1 cellular context compared by ENCODE assay signal in the genomic region with DNA sequence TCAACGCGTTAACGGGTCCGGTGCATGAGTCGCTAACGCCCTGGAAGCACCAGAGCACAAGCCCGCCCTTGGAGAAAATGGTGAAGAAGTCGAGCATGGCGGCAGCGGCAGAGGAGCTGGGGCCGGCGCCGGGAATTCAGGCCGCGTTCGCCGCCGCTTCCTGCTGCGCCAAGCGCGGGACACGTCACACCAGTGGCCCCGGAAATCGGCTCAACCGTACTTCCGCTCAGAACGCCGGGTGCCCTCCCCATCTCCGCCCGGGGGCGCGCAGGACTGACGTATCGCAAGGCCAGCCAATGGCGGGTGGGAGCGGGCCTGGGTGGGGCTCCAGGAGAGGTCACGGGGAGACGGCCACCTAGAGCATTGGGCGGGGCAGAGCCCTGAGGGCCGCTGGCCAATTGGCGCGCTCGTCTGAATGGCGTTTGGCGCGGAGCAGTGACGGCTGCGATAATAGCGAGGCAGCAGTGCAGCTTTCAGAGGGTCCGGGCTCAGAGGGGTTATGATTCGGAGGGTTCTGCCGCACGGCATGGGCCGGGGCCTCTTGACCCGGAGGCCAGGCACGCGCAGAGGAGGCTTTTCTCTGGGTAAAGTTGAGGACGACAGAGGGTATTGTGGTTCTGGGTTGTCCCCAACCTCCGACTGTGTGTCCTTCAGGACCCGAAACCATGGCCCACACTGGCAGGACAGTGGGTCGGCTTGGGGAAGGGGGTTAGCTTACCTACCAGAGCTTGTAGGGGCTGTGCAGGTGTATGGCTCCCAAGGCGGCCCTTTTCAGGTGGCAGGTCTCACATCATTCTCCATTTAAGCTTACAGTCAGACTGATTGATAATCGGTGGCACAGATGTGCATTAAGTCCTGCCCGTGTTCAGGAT.
A peak's percentile ranks its signal among the peaks of the same experiment; 100 is the strongest.
TF ChIP-seq lines count a peak whose summit lies in the region.

A gene (plus strand): TSS at position 447 of the 872 bp plus-strand sequence. CDS start 53 bp downstream, at position 500.
A gene with protein sequence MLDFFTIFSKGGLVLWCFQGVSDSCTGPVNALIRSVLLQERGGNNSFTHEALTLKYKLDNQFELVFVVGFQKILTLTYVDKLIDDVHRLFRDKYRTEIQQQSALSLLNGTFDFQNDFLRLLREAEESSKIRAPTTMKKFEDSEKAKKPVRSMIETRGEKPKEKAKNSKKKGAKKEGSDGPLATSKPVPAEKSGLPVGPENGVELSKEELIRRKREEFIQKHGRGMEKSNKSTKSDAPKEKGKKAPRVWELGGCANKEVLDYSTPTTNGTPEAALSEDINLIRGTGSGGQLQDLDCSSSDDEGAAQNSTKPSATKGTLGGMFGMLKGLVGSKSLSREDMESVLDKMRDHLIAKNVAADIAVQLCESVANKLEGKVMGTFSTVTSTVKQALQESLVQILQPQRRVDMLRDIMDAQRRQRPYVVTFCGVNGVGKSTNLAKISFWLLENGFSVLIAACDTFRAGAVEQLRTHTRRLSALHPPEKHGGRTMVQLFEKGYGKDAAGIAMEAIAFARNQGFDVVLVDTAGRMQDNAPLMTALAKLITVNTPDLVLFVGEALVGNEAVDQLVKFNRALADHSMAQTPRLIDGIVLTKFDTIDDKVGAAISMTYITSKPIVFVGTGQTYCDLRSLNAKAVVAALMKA (minus strand): TSS at position 188 of the 872 bp plus-strand sequence. CDS start 91 bp downstream, at position 97.

TF ChIP-seq in HepG2, 621 proteins besides CTCF, POLR2A, EP300 and RAD21 (continued from another document and continues in another):
- TF ChIP-seq, protein P1, sequence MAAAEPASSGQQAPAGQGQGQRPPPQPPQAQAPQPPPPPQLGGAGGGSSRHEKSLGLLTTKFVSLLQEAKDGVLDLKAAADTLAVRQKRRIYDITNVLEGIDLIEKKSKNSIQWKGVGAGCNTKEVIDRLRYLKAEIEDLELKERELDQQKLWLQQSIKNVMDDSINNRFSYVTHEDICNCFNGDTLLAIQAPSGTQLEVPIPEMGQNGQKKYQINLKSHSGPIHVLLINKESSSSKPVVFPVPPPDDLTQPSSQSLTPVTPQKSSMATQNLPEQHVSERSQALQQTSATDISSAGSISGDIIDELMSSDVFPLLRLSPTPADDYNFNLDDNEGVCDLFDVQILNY (CRISPR knock-in tag; conservative IDR thresholded peaks at IDR 0.05), result no peak; the same call in 1 of the 2 replicates
- TF ChIP-seq, protein P2, sequence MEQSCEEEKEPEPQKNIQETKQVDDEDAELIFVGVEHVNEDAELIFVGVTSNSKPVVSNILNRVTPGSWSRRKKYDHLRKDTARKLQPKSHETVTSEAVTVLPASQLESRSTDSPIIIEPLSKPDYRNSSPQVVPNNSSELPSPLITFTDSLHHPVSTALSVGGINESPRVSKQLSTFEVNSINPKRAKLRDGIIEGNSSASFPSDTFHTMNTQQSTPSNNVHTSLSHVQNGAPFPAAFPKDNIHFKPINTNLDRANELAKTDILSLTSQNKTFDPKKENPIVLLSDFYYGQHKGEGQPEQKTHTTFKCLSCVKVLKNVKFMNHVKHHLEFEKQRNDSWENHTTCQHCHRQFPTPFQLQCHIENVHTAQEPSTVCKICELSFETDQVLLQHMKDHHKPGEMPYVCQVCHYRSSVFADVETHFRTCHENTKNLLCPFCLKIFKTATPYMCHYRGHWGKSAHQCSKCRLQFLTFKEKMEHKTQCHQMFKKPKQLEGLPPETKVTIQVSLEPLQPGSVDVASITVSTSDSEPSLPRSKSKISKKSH (CRISPR knock-in tag; IDR thresholded peaks at IDR 0.05; ENCODE audit: borderline replicate concordance), result no peak
- TF ChIP-seq, protein P3, sequence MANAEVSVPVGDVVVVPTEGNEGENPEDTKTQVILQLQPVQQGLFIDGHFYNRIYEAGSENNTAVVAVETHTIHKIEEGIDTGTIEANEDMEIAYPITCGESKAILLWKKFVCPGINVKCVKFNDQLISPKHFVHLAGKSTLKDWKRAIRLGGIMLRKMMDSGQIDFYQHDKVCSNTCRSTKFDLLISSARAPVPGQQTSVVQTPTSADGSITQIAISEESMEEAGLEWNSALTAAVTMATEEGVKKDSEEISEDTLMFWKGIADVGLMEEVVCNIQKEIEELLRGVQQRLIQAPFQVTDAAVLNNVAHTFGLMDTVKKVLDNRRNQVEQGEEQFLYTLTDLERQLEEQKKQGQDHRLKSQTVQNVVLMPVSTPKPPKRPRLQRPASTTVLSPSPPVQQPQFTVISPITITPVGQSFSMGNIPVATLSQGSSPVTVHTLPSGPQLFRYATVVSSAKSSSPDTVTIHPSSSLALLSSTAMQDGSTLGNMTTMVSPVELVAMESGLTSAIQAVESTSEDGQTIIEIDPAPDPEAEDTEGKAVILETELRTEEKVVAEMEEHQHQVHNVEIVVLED (CRISPR knock-in tag; IDR thresholded peaks at IDR 0.05; ENCODE audit: borderline replicate concordance), result peak; percentile 93
- TF ChIP-seq, protein P4, sequence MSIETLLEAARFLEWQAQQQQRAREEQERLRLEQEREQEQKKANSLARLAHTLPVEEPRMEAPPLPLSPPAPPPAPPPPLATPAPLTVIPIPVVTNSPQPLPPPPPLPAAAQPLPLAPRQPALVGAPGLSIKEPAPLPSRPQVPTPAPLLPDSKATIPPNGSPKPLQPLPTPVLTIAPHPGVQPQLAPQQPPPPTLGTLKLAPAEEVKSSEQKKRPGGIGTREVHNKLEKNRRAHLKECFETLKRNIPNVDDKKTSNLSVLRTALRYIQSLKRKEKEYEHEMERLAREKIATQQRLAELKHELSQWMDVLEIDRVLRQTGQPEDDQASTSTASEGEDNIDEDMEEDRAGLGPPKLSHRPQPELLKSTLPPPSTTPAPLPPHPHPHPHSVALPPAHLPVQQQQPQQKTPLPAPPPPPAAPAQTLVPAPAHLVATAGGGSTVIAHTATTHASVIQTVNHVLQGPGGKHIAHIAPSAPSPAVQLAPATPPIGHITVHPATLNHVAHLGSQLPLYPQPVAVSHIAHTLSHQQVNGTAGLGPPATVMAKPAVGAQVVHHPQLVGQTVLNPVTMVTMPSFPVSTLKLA (IDR thresholded peaks at IDR 0.05), result 0 out of 2 replicates have a peak, but pooled peaks have one; percentile 44
- no peak for TF ChIP-seq ZNF550 (CRISPR knock-in tag; IDR thresholded peaks at IDR 0.05; ENCODE audit: borderline replicate concordance)
- TF ChIP-seq, protein P5, sequence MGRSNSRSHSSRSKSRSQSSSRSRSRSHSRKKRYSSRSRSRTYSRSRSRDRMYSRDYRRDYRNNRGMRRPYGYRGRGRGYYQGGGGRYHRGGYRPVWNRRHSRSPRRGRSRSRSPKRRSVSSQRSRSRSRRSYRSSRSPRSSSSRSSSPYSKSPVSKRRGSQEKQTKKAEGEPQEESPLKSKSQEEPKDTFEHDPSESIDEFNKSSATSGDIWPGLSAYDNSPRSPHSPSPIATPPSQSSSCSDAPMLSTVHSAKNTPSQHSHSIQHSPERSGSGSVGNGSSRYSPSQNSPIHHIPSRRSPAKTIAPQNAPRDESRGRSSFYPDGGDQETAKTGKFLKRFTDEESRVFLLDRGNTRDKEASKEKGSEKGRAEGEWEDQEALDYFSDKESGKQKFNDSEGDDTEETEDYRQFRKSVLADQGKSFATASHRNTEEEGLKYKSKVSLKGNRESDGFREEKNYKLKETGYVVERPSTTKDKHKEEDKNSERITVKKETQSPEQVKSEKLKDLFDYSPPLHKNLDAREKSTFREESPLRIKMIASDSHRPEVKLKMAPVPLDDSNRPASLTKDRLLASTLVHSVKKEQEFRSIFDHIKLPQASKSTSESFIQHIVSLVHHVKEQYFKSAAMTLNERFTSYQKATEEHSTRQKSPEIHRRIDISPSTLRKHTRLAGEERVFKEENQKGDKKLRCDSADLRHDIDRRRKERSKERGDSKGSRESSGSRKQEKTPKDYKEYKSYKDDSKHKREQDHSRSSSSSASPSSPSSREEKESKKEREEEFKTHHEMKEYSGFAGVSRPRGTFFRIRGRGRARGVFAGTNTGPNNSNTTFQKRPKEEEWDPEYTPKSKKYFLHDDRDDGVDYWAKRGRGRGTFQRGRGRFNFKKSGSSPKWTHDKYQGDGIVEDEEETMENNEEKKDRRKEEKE (IDR thresholded peaks at IDR 0.05), result no peak
- peak; percentile 71; the same call in 1 of the 2 replicates for TF ChIP-seq ZBTB3 (CRISPR knock-in tag; IDR thresholded peaks at IDR 0.05; ENCODE audit: borderline replicate concordance, low read depth)
- TF ChIP-seq ZNF296 (CRISPR knock-in tag; conservative IDR thresholded peaks at IDR 0.05), result no peak
- no peak for TF ChIP-seq SNAI1 (CRISPR knock-in tag; IDR thresholded peaks at IDR 0.05; ENCODE audit: borderline replicate concordance)
- no peak for TF ChIP-seq IKZF1 (IDR thresholded peaks at IDR 0.05)
- no peak for TF ChIP-seq MLLT10 (CRISPR knock-in tag; IDR thresholded peaks at IDR 0.05)
- TF ChIP-seq CBX5 (CRISPR knock-in tag; IDR thresholded peaks at IDR 0.05; ENCODE audit: borderline replicate concordance), result no peak; the same call in 1 of the 2 replicates
- no peak for TF ChIP-seq GTF3A (CRISPR knock-in tag; conservative IDR thresholded peaks at IDR 0.05)
- TF ChIP-seq KDM6A (CRISPR knock-in tag; IDR thresholded peaks at IDR 0.05; ENCODE audit: low read depth), result no peak
- TF ChIP-seq KAT7 (CRISPR knock-in tag; IDR thresholded peaks at IDR 0.05; ENCODE audit: borderline replicate concordance), result peak; percentile 74
- TF ChIP-seq PAF1 (CRISPR knock-in tag; IDR thresholded peaks at IDR 0.05), result no peak
- TF ChIP-seq, protein P6, sequence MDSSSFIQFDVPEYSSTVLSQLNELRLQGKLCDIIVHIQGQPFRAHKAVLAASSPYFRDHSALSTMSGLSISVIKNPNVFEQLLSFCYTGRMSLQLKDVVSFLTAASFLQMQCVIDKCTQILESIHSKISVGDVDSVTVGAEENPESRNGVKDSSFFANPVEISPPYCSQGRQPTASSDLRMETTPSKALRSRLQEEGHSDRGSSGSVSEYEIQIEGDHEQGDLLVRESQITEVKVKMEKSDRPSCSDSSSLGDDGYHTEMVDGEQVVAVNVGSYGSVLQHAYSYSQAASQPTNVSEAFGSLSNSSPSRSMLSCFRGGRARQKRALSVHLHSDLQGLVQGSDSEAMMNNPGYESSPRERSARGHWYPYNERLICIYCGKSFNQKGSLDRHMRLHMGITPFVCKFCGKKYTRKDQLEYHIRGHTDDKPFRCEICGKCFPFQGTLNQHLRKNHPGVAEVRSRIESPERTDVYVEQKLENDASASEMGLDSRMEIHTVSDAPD (CRISPR knock-in tag; IDR thresholded peaks at IDR 0.05), result no peak
- TF ChIP-seq CHD2 (IDR thresholded peaks at IDR 0.05; ENCODE audit: low read depth, low read length), result no peak
- peak; percentile 56; the same call in 1 of the 2 replicates for TF ChIP-seq ZNF274 (CRISPR knock-in tag; IDR thresholded peaks at IDR 0.05)
- peak; percentile 59; the same call in 1 of the 2 replicates for TF ChIP-seq ZSCAN29 (CRISPR knock-in tag; conservative IDR thresholded peaks at IDR 0.05)
- peak; percentile 88 for TF ChIP-seq MXD4 (CRISPR knock-in tag; IDR thresholded peaks at IDR 0.05)
- TF ChIP-seq, protein P7, sequence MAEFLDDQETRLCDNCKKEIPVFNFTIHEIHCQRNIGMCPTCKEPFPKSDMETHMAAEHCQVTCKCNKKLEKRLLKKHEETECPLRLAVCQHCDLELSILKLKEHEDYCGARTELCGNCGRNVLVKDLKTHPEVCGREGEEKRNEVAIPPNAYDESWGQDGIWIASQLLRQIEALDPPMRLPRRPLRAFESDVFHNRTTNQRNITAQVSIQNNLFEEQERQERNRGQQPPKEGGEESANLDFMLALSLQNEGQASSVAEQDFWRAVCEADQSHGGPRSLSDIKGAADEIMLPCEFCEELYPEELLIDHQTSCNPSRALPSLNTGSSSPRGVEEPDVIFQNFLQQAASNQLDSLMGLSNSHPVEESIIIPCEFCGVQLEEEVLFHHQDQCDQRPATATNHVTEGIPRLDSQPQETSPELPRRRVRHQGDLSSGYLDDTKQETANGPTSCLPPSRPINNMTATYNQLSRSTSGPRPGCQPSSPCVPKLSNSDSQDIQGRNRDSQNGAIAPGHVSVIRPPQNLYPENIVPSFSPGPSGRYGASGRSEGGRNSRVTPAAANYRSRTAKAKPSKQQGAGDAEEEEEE (CRISPR knock-in tag; IDR thresholded peaks at IDR 0.05; ENCODE audit: borderline replicate concordance), result no peak
- TF ChIP-seq ZNF383 (CRISPR knock-in tag; IDR thresholded peaks at IDR 0.05; ENCODE audit: borderline replicate concordance), result peak; percentile 49; the same call in 1 of the 2 replicates
- peak; percentile 74; the same call in 1 of the 2 replicates for TF ChIP-seq ELF4 (CRISPR knock-in tag; IDR thresholded peaks at IDR 0.05; ENCODE audit: borderline replicate concordance)
- TF ChIP-seq TCF7L2 (IDR thresholded peaks at IDR 0.05; ENCODE audit: low read depth, low read length), result no peak
- TF ChIP-seq, protein P8, sequence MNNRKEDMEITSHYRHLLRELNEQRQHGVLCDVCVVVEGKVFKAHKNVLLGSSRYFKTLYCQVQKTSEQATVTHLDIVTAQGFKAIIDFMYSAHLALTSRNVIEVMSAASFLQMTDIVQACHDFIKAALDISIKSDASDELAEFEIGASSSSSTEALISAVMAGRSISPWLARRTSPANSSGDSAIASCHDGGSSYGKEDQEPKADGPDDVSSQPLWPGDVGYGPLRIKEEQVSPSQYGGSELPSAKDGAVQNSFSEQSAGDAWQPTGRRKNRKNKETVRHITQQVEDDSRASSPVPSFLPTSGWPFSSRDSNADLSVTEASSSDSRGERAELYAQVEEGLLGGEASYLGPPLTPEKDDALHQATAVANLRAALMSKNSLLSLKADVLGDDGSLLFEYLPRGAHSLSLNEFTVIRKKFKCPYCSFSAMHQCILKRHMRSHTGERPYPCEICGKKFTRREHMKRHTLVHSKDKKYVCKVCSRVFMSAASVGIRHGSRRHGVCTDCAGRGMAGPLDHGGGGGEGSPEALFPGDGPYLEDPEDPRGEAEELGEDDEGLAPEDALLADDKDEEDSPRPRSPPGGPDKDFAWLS (CRISPR knock-in tag; IDR thresholded peaks at IDR 0.05; ENCODE audit: borderline replicate concordance), result peak; percentile 73; the same call in 1 of the 2 replicates
- TF ChIP-seq, protein P9, sequence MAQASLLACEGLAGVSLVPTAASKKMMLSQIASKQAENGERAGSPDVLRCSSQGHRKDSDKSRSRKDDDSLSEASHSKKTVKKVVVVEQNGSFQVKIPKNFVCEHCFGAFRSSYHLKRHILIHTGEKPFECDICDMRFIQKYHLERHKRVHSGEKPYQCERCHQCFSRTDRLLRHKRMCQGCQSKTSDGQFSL (CRISPR knock-in tag; IDR thresholded peaks at IDR 0.05), result peak; percentile 88
- no peak for TF ChIP-seq FOXA1 (IDR thresholded peaks at IDR 0.05)
- TF ChIP-seq FOXA1 (CRISPR knock-in tag; IDR thresholded peaks at IDR 0.05), result no peak
- TF ChIP-seq HOXA9 (CRISPR knock-in tag; IDR thresholded peaks at IDR 0.05; ENCODE audit: borderline replicate concordance), result no peak
- TF ChIP-seq ZNF549 (CRISPR knock-in tag; IDR thresholded peaks at IDR 0.05), result no peak
- TF ChIP-seq, protein P10, sequence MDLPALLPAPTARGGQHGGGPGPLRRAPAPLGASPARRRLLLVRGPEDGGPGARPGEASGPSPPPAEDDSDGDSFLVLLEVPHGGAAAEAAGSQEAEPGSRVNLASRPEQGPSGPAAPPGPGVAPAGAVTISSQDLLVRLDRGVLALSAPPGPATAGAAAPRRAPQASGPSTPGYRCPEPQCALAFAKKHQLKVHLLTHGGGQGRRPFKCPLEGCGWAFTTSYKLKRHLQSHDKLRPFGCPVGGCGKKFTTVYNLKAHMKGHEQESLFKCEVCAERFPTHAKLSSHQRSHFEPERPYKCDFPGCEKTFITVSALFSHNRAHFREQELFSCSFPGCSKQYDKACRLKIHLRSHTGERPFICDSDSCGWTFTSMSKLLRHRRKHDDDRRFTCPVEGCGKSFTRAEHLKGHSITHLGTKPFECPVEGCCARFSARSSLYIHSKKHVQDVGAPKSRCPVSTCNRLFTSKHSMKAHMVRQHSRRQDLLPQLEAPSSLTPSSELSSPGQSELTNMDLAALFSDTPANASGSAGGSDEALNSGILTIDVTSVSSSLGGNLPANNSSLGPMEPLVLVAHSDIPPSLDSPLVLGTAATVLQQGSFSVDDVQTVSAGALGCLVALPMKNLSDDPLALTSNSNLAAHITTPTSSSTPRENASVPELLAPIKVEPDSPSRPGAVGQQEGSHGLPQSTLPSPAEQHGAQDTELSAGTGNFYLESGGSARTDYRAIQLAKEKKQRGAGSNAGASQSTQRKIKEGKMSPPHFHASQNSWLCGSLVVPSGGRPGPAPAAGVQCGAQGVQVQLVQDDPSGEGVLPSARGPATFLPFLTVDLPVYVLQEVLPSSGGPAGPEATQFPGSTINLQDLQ (CRISPR knock-in tag; IDR thresholded peaks at IDR 0.05), result 0 out of 2 replicates have a peak, but pooled peaks have one; percentile 46
- TF ChIP-seq ZNF263 (CRISPR knock-in tag; IDR thresholded peaks at IDR 0.05), result no peak
